In genomic region chr7:150378853-150379589, GRCh38 we compare ENCODE assay signal across 1 cellular context.
TF ChIP-seq lines count a peak whose summit lies in the region.

ZNF775 (plus strand) TSS chr7:150379330; CDS start chr7:150388471, 9,141 bp downstream.

TF ChIP-seq in HepG2, 621 proteins besides CTCF, POLR2A, EP300 and RAD21 (continued from another document and continues in another):
- TF ChIP-seq ZGPAT (CRISPR knock-in tag; IDR thresholded peaks at IDR 0.05), result peak; percentile 48; the same call in 1 of the 2 replicates
- no peak for TF ChIP-seq ZNF20 (CRISPR knock-in tag; IDR thresholded peaks at IDR 0.05)
- peak; percentile 36; the same call in 1 of the 2 replicates for TF ChIP-seq HNF4G (IDR thresholded peaks at IDR 0.05; ENCODE audit: borderline replicate concordance, low read depth, low read length)
- no peak for TF ChIP-seq HNF4G (CRISPR knock-in tag; IDR thresholded peaks at IDR 0.05; ENCODE audit: borderline replicate concordance, low read depth)
- TF ChIP-seq PATZ1 (CRISPR knock-in tag; IDR thresholded peaks at IDR 0.05), result peak; percentile 88
- TF ChIP-seq ZNF564 (CRISPR knock-in tag; IDR thresholded peaks at IDR 0.05), result no peak
- no peak for TF ChIP-seq HNF1A (IDR thresholded peaks at IDR 0.05; ENCODE audit: low read depth)
- peak; percentile 41; the same call in 1 of the 2 replicates for TF ChIP-seq HNF1A (CRISPR knock-in tag; IDR thresholded peaks at IDR 0.05; ENCODE audit: borderline replicate concordance)
- TF ChIP-seq PRDM10 (CRISPR knock-in tag; IDR thresholded peaks at IDR 0.05; ENCODE audit: low read depth), result 0 out of 2 replicates have a peak, but pooled peaks have one; percentile 21
- TF ChIP-seq TBX2 (CRISPR knock-in tag; IDR thresholded peaks at IDR 0.05; ENCODE audit: borderline replicate concordance), result peak; percentile 28
- 0 out of 2 replicates have a peak, but pooled peaks have one; percentile 10 for TF ChIP-seq ZNF235 (CRISPR knock-in tag; IDR thresholded peaks at IDR 0.05; ENCODE audit: borderline replicate concordance)
- TF ChIP-seq TFE3 (CRISPR knock-in tag; IDR thresholded peaks at IDR 0.05), result peak; percentile 55
- peak; percentile 14; the same call in 1 of the 2 replicates for TF ChIP-seq KDM2A (CRISPR knock-in tag; IDR thresholded peaks at IDR 0.05; ENCODE audit: borderline replicate concordance, low read depth)
- peak; percentile 56; the same call in 1 of the 2 replicates for TF ChIP-seq NCOR1 (IDR thresholded peaks at IDR 0.05; ENCODE audit: borderline replicate concordance, low read length)
- TF ChIP-seq BHLHE40 (IDR thresholded peaks at IDR 0.05; ENCODE audit: low read length), result no peak
- peak; percentile 16; the same call in 1 of the 2 replicates for TF ChIP-seq ZNF749 (CRISPR knock-in tag; IDR thresholded peaks at IDR 0.05; ENCODE audit: borderline replicate concordance)
- TF ChIP-seq CAMTA2 (CRISPR knock-in tag; IDR thresholded peaks at IDR 0.05; ENCODE audit: borderline replicate concordance), result no peak
- 0 out of 2 replicates have a peak, but pooled peaks have one; percentile 67 for TF ChIP-seq ZSCAN20 (CRISPR knock-in tag; IDR thresholded peaks at IDR 0.05; ENCODE audit: borderline replicate concordance)
- TF ChIP-seq IRX3 (CRISPR knock-in tag; IDR thresholded peaks at IDR 0.05; ENCODE audit: borderline replicate concordance, low read depth), result no peak
- TF ChIP-seq ZNF317 (CRISPR knock-in tag; IDR thresholded peaks at IDR 0.05), result no peak
- TF ChIP-seq TRIM22 (IDR thresholded peaks at IDR 0.05), result no peak
- peak; percentile 71; the same call in 1 of the 2 replicates for TF ChIP-seq GABPB1 (CRISPR knock-in tag; IDR thresholded peaks at IDR 0.05)
- 0 out of 2 replicates have a peak, but pooled peaks have one; percentile 47 for TF ChIP-seq ERF (CRISPR knock-in tag; IDR thresholded peaks at IDR 0.05)
- TF ChIP-seq HOXA3 (CRISPR knock-in tag; IDR thresholded peaks at IDR 0.05), result peak; percentile 46; the same call in 1 of the 2 replicates
- peak; percentile 57; the same call in 1 of the 2 replicates for TF ChIP-seq ZNF563 (CRISPR knock-in tag; IDR thresholded peaks at IDR 0.05)
- TF ChIP-seq NFKB2 (CRISPR knock-in tag; IDR thresholded peaks at IDR 0.05; ENCODE audit: borderline replicate concordance), result peak; percentile 31; the same call in 1 of the 2 replicates
- TF ChIP-seq ZFY (CRISPR knock-in tag; IDR thresholded peaks at IDR 0.05), result peak; percentile 86
- 0 out of 2 replicates have a peak, but pooled peaks have one; percentile 79 for TF ChIP-seq CREB3 (CRISPR knock-in tag; IDR thresholded peaks at IDR 0.05)
- TF ChIP-seq PHF8 (CRISPR knock-in tag; IDR thresholded peaks at IDR 0.05), result peak; percentile 71
- peak; percentile 43 for TF ChIP-seq PHF21A (CRISPR knock-in tag; IDR thresholded peaks at IDR 0.05)
- no peak for TF ChIP-seq ZNF557 (CRISPR knock-in tag; IDR thresholded peaks at IDR 0.05)
- no peak for TF ChIP-seq NONO (IDR thresholded peaks at IDR 0.05)
- peak; percentile 41; the same call in 1 of the 2 replicates for TF ChIP-seq NONO (CRISPR knock-in tag; conservative IDR thresholded peaks at IDR 0.05)
- no peak for TF ChIP-seq HNRNPH1 (optimal IDR thresholded peaks at IDR 0.05; ENCODE audit: low read depth, low read length)
- TF ChIP-seq YEATS4 (CRISPR knock-in tag; IDR thresholded peaks at IDR 0.05; ENCODE audit: borderline replicate concordance), result peak; percentile 32; the same call in 1 of the 2 replicates
- 0 out of 2 replicates have a peak, but pooled peaks have one; percentile 9 for TF ChIP-seq ZNF33A (CRISPR knock-in tag; IDR thresholded peaks at IDR 0.05; ENCODE audit: borderline replicate concordance)
- TF ChIP-seq TFDP1 (CRISPR knock-in tag; IDR thresholded peaks at IDR 0.05; ENCODE audit: borderline replicate concordance), result peak; percentile 26; the same call in 1 of the 2 replicates
- peak; percentile 48; the same call in 1 of the 2 replicates for TF ChIP-seq GFI1 (CRISPR knock-in tag; IDR thresholded peaks at IDR 0.05; ENCODE audit: borderline replicate concordance)
- TF ChIP-seq MEIS1 (CRISPR knock-in tag; IDR thresholded peaks at IDR 0.05; ENCODE audit: borderline replicate concordance), result 0 out of 2 replicates have a peak, but pooled peaks have one; percentile 34
- TF ChIP-seq HHEX (CRISPR knock-in tag; IDR thresholded peaks at IDR 0.05), result no peak
- TF ChIP-seq ZZZ3 (CRISPR knock-in tag; IDR thresholded peaks at IDR 0.05; ENCODE audit: borderline replicate concordance), result no peak
- no peak for TF ChIP-seq NR1H2 (CRISPR knock-in tag; IDR thresholded peaks at IDR 0.05; ENCODE audit: borderline replicate concordance, low read depth)
- TF ChIP-seq POGK (CRISPR knock-in tag; conservative IDR thresholded peaks at IDR 0.05), result 0 out of 2 replicates have a peak, but pooled peaks have one; percentile 57
